Comparison of ENCODE assay signal across 8 cellular contexts in the genomic region with DNA sequence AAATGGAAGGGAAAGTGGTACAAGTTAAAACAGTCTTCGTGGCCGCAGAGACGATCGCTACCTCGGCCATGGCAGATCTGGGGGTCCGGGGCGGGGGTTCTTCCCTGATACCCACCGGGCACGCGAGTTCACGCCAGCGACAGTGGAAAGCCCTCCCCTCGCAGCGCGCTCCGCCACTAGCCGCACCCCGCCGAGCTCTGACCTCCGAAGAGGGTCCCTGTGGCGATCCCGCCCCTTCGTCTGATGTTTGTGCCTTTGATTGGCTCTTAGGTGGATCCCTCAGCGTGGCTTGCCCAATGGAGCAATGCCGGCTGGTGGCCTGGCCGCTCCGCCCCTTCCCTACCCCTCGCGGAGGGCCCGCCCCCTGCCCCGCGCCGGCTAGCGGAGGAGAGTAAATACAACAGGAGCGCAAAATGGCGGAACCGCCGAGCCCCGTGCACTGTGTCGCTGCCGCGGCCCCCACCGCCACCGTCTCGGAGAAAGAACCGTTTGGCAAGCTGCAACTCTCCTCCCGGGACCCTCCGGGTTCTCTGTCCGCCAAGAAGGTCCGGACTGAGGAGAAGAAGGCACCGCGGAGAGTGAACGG. TPM values are rescaled to one million over a fixed set of nuclear protein-coding genes. Genes with fewer than 3 reads are reported as not detected.
DNase-seq lines count a peak whose midpoint lies in the region; ATAC-seq and TF ChIP-seq lines count a peak whose summit lies in the region.

A gene (plus strand): TSS at position 403 of the 586 bp plus-strand sequence. CDS start 11 bp downstream, at position 414.

- no peaks in the 10 kb centered on the region for H3K27me3 ChIP-seq in mucosa of rectum (ENCODE audit: control insufficient read depth in 2 of 2, insufficient read depth in 2 of 2, low read length in 2 of 2)

- ATAC-seq in GM21529 (IDR thresholded peaks at IDR 0.05; ENCODE audit: unreplicated experiment), result peak; percentile 93

- peaks cover 2% of the 10 kb centered on the region for H3K36me3 Mint-ChIP-seq in IgD-negative memory B cell

- peaks cover 20 to 39% of the 10 kb centered on the region in 2 donors for H3K4me1 ChIP-seq in mucosa of rectum (ENCODE audit: control insufficient read depth in 2 of 2, insufficient read depth in 2 of 2, low read length in 2 of 2)

- H3K36me3 ChIP-seq in mucosa of rectum (ENCODE audit: control insufficient read depth in 2 of 2, insufficient read depth in 2 of 2, low read length in 2 of 2), result peaks cover 0 to 2% of the 10 kb centered on the region in 2 donors

- H3K4me1 Mint-ChIP-seq in IgD-negative memory B cell, result peaks cover 35 to 41% (median 35%) of the 10 kb centered on the region in 3 donors

- H3K9ac ChIP-seq in mucosa of rectum (ENCODE audit: low read depth in 1 of 2, low read length in 2 of 2), result peak within 1 kb of the TSS; percentile 96 to 99

- H3K9me3 ChIP-seq in mucosa of rectum (ENCODE audit: control insufficient read depth in 2 of 2, low read length in 2 of 2), result no peaks in the 10 kb centered on the region

- H3K4me3 Mint-ChIP-seq in IgD-negative memory B cell, result peak within 1 kb of the TSS; percentile 90 to 99 (median 97)

- H3K4me3 ChIP-seq in epithelial cell of proximal tubule (ENCODE audit: low read depth, low read length) (peak within 1 kb of the TSS; percentile 67), mucosa of rectum (ENCODE audit: low read length in 2 of 2) (peak within 1 kb of the TSS; percentile 98 to 100)

- peak; percentile 27 for TF ChIP-seq CTCF in epithelial cell of proximal tubule (conservative IDR thresholded peaks at IDR 0.05; ENCODE audit: low read depth, low read length)

- DNase-seq in DMS153 treated with DMSO at 0.1 percent for 48 hours (lab: John Stamatoyannopoulos, UW; ENCODE audit: unreplicated experiment) (peak; percentile 97), OCI-M2 (lab: John Stamatoyannopoulos, UW; ENCODE audit: unreplicated experiment) (peak; percentile 61), activated T-cell treated with anti-CD3 and anti-CD28 coated beads for 48 hours (ENCODE audit: low read depth) (peak; percentile 98), epithelial cell of proximal tubule (ENCODE audit: low read depth) (peak; percentile 66)
- peak; percentile 98 for DNase-seq in stimulated activated CD8-positive, alpha-beta memory T cell treated with anti-CD3 and anti-CD28 coated beads, Interleukin-4, amount 100 ng/mL, for 48 hours

- no peaks in the 10 kb centered on the region for H3K27me3 Mint-ChIP-seq in IgD-negative memory B cell

- no peaks in the 10 kb centered on the region for H3K9me3 Mint-ChIP-seq in IgD-negative memory B cell

- peak within 1 kb of the TSS; percentile 95 to 98 for H3K27ac ChIP-seq in mucosa of rectum (ENCODE audit: low read depth in 2 of 2, low read length in 2 of 2)

- H3K27ac Mint-ChIP-seq in IgD-negative memory B cell, result peak within 1 kb of the TSS; percentile 82 to 97 (median 96)

RNA-seq across cellular contexts. Expression of the gene that starts here (rescaled TPM):
- polyA plus RNA-seq in IgD-negative memory B cell, result 8.0 TPM
- total RNA-seq in epithelial cell of proximal tubule, result 7.6 and 13.0 TPM in 2 replicates

Comparison
In these comparisons a context has a peak if more than half of its experiments do, and no peak if none do; other contexts are left out.
1. Peak in every context shown above with its lines: DNase-seq, ATAC-seq, H3K4me3 ChIP-seq and H3K27ac ChIP-seq.